Comparison of ENCODE assay signal across 9 cellular contexts in genomic region chr12:89333564-89334252, GRCh38. TPM values are rescaled to one million over a fixed set of nuclear protein-coding genes. Genes with fewer than 3 reads are reported as not detected.
DNase-seq lines count a peak whose midpoint lies in the region; ATAC-seq and TF ChIP-seq lines count a peak whose summit lies in the region.
"Had no signal": no experiment of that assay in that cellular context is flagged by ENCODE, and none has a peak within 500 bp of the region (broad histone marks: within the 10 kb centered on the region; RNA-seq: fewer than 3 reads in every experiment).

No MANE protein-coding gene starts in this region.

- H3K9ac ChIP-seq in BLaER1 = no peak overlapping the region
- H3K9ac ChIP-seq in fibroblast of lung (ENCODE audit: insufficient read depth, low read length) = no peak overlapping the region

- H3K27me3 ChIP-seq in BLaER1 (no peaks in the 10 kb centered on the region), fibroblast of lung (ENCODE audit: control insufficient read depth, insufficient read depth, low read length) (no peaks in the 10 kb centered on the region)

- ATAC-seq in GM19468 (IDR thresholded peaks at IDR 0.05; ENCODE audit: extremely low read depth, unreplicated experiment) = peak; percentile 58

- H3K79me2 ChIP-seq in fibroblast of lung (ENCODE audit: control insufficient read depth, insufficient read depth, low read length) = no peaks in the 10 kb centered on the region

- POLR2A ChIA-PET in RWPE1 (lab: Yijun Ruan, JAX; ENCODE audit: low non-redundant PET) = interaction anchor here (0.6 kb wide), 1 partner anchor 41 kb away, joined by 5 read pairs; no protein-coding TSS in a partner anchor

- no peak overlapping the region for H3K4me3 ChIP-seq in BLaER1
- H3K4me3 ChIP-seq in fibroblast of lung (replicated peaks in 1 of 4; ENCODE audit: control extremely low read depth in 1 of 4, insufficient read depth in 1 of 4, low read depth in 3 of 4, low read length in 4 of 4) = no peak overlapping the region

- H3K4me1 ChIP-seq in BLaER1 (peaks cover 9% of the 10 kb centered on the region), fibroblast of lung (ENCODE audit: control insufficient read depth, extremely low read depth, insufficient read depth, low read length) (no peaks in the 10 kb centered on the region)

- H3K4me2 ChIP-seq in BLaER1 (peak overlapping the region; percentile 22), fibroblast of lung (ENCODE audit: extremely low read depth, insufficient read depth, low read length) (no peak overlapping the region)

- TF ChIP-seq CTCF in fibroblast of lung (conservative IDR thresholded peaks at IDR 0.05 in 1 of 2, IDR thresholded peaks at IDR 0.05 in 1 of 2; ENCODE audit: low read depth in 1 of 2, low read length in 2 of 2) (no peak), RWPE1 (conservative IDR thresholded peaks at IDR 0.05; ENCODE audit: low read depth) (no peak)

- H3K9me3 ChIP-seq in BLaER1 = peaks cover 17% of the 10 kb centered on the region; the same call in 1 of the 2 replicates
- no peaks in the 10 kb centered on the region for H3K9me3 ChIP-seq in fibroblast of lung (ENCODE audit: control insufficient read depth, insufficient read depth, low read depth, low read length)

- intact Hi-C loops in posterior cingulate gyrus (cut with DNase I) = no loop called here

- peak; percentile 98 for DNase-seq in MV-4-11 (lab: John Stamatoyannopoulos, UW)
- DNase-seq in fibroblast of lung (ENCODE audit: low read depth in 2 of 2) = no peak
- no peak for DNase-seq in posterior cingulate gyrus
- DNase-seq in HK-2 (ENCODE audit: unreplicated experiment) = no peak
- no peak for DNase-seq in RWPE1 (ENCODE audit: low spot score)
- no peak for DNase-seq in NCI-H1417 (lab: John Stamatoyannopoulos, UW)
- DNase-seq: NCI-H526 treated with DMSO at 0.1 percent for 48 hours had no signal

- H3K36me3 ChIP-seq in BLaER1 = no peaks in the 10 kb centered on the region
- no peaks in the 10 kb centered on the region for H3K36me3 ChIP-seq in fibroblast of lung (ENCODE audit: control insufficient read depth, insufficient read depth, low read length)

- H4K20me1 ChIP-seq in BLaER1 (no peaks in the 10 kb centered on the region), fibroblast of lung (ENCODE audit: control insufficient read depth, extremely low read depth, insufficient read depth, low read length) (no peaks in the 10 kb centered on the region)

- CTCF ChIA-PET in RWPE1 (lab: Yijun Ruan, JAX) = interaction anchor here (0.6 kb wide), 1 partner anchor 653 kb away, joined by 3 read pairs; no protein-coding TSS in a partner anchor

- no peak overlapping the region for H3K27ac ChIP-seq in BLaER1
- no peak overlapping the region for H3K27ac ChIP-seq in fibroblast of lung (ENCODE audit: insufficient read depth, low read length)
- no peak overlapping the region for H3K27ac ChIP-seq in RWPE1

- H2AFZ ChIP-seq in fibroblast of lung (ENCODE audit: low read length) = peak overlapping the region; percentile 37

RNA-seq across cellular contexts. Expression of gene DUSP6, which starts 18.6 kb away (rescaled TPM):
- total RNA-seq in fibroblast of lung = 49.8 and 50.0 TPM in 2 replicates
- polyA plus RNA-seq in fibroblast of lung = 7.0 and 75.3 TPM in 2 replicates
- polyA plus RNA-seq in fibroblast of lung (2012) = 6.2 and 47.7 TPM in 2 replicates
- polyA minus RNA-seq in fibroblast of lung (ENCODE audit: low replicate concordance) = 48.2 and 236 TPM in 2 replicates
